In the genomic region with DNA sequence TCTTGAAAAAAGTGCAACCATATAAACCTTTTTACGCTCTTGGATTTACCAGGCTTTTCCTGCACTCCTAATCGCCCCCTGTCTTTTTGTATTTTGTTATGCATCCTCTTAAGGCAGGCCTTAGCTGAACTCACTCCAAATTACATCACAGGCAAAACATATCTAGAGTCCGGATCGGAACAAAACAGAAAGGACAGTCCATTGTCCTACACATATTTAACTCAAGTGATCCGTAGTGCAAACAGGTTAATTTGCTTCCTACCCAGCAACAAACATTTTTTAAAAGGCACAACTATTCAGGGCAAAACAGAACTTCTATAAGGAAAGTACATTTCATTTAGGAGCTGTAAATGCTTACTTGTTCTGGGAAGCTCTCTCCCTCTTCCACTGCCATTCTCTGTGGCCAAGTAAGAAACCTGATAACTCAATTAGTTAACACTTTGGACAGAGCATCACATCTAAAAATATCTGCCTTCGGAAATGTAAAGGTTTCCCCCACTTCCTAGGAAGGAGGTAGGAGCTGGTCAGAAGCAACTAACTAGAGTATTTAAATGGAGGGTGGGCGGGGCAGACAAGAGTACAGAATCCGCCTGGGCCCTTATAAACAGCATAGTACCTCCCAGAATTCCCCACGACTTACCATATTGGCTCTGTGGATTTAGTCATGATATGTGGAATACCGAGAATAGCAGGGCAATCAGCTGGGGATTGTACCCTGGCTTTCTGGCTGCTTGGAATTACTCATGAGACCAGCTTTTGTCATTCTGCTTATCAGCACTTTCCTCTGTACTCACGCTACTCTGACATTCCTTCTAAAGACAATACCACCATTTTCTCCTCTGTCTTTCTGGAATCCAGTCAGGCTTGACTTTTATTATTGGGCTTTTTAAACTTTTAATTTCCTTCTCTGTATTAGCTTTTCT, we compare ENCODE assay signal across 11 cellular contexts.
A peak's percentile ranks its signal among the peaks of the same experiment; 100 is the strongest.
DNase-seq lines count a peak whose midpoint lies in the region; ATAC-seq, FAIRE-seq and TF ChIP-seq lines count a peak whose summit lies in the region.
"Had no signal": no experiment of that assay in that cellular context is flagged by ENCODE, and none has a peak within 500 bp of the region (broad histone marks: within the 10 kb centered on the region; RNA-seq: fewer than 3 reads in every experiment).

No MANE protein-coding gene starts in this region.

- no peak overlapping the region for H2BK12ac ChIP-seq in H1 (ENCODE audit: low read depth, low read length)

- H3K4me1 ChIP-seq in H1 (replicated peaks in 1 of 4; ENCODE audit: control insufficient read depth in 3 of 4, insufficient read depth in 4 of 4, low read length in 3 of 4) (peaks cover 1 to 6% (median 4%) of the 10 kb centered on the region in 4 experiments; a peak in 5 of 7 replicates), left lung (no peaks in the 10 kb centered on the region), testis (no peaks in the 10 kb centered on the region)

- no peaks in the 10 kb centered on the region for H3K23me2 ChIP-seq in H1 (ENCODE audit: low read depth, low read length)

- no peak overlapping the region for H3K56ac ChIP-seq in H1 (replicated peaks; ENCODE audit: insufficient read length, low read depth, low read length)

- no peaks in the 10 kb centered on the region for H3K4me1 Mint-ChIP-seq in activated naive CD4-positive, alpha-beta T cell treated with anti-CD3 and anti-CD28 coated beads, Interleukin-2, amount 10 ng/mL, durations not matched to agents 7 days and 5 days

- H2AFZ ChIP-seq in H1 (ENCODE audit: low read length), result no peak overlapping the region

- no peak overlapping the region for H2BK120ac ChIP-seq in H1 (replicated peaks; ENCODE audit: low read depth, low read length)

- no peak overlapping the region; the same call in 1 of the 2 replicates for H2BK5ac ChIP-seq in H1 (ENCODE audit: low read depth, low read length)

- H3K4me2 ChIP-seq in H1 (ENCODE audit: insufficient read depth in 1 of 2, low read depth in 2 of 2, low read length in 2 of 2), result peak overlapping the region in 1 of 2 experiments; percentile 22; a peak in 2 of 4 replicates

- H3K4me3 ChIP-seq in H1 (ENCODE audit: extremely low read depth in 1 of 4, insufficient read depth in 2 of 4, low read depth in 3 of 4, low read length in 4 of 4), result no peak overlapping the region
- H3K4me3 ChIP-seq in left lung, result no peak overlapping the region
- H3K4me3 ChIP-seq in testis, result no peak overlapping the region

- TF ChIP-seq CTCF in H1 (IDR thresholded peaks at IDR 0.05; ENCODE audit: control extremely low read depth in 1 of 3, insufficient read depth in 1 of 3, low read depth in 1 of 3, low read length in 3 of 3) (no peak), left lung (IDR thresholded peaks at IDR 0.05) (no peak), testis (IDR thresholded peaks at IDR 0.05) (no peak)

- no peaks in the 10 kb centered on the region for H3K79me2 ChIP-seq in H1 (ENCODE audit: control insufficient read depth in 1 of 2, insufficient read depth in 2 of 2, low read length in 2 of 2)

- no peaks in the 10 kb centered on the region for H3K9me3 Mint-ChIP-seq in activated naive CD4-positive, alpha-beta T cell treated with anti-CD3 and anti-CD28 coated beads, Interleukin-2, amount 10 ng/mL, durations not matched to agents 7 days and 5 days
- H3K9me3 Mint-ChIP-seq: activated naive CD4-positive, alpha-beta T cell treated with anti-CD3 and anti-CD28 coated beads for 36 hours had no signal

- no peak overlapping the region for H3K18ac ChIP-seq in H1 (ENCODE audit: extremely low read depth, low read length)

- H3K14ac ChIP-seq in H1 (ENCODE audit: insufficient read length), result no peak overlapping the region

- TF ChIP-seq POLR2A in H1 (IDR thresholded peaks at IDR 0.05; ENCODE audit: control extremely low read depth in 1 of 2, low read depth in 2 of 2, low read length in 2 of 2), result no peak
- no peak for TF ChIP-seq POLR2A in testis (IDR thresholded peaks at IDR 0.05)

- ATAC-seq in left lung, result peak; percentile 57

- H3K36me3 ChIP-seq in H1 (ENCODE audit: control insufficient read depth in 2 of 4, insufficient read depth in 4 of 4, low read length in 3 of 4) (no peaks in the 10 kb centered on the region), left lung (no peaks in the 10 kb centered on the region), testis (ENCODE audit: low read depth, missing control alignments) (no peaks in the 10 kb centered on the region)

- intact Hi-C loops in left lung (cut with DNase I), result no loop called here
- intact Hi-C loops in testis (cut with DNase I; ENCODE audit: low total_unique reads), result no loop called here

- TF ChIP-seq EP300 in H1 (IDR thresholded peaks at IDR 0.05; ENCODE audit: borderline replicate concordance in 1 of 2, low read depth in 2 of 2, low read length in 2 of 2), result no peak

- no peak overlapping the region for H2BK15ac ChIP-seq in H1 (ENCODE audit: low read length)

- H4K91ac ChIP-seq in H1 (replicated peaks; ENCODE audit: insufficient read length, low read length), result no peak overlapping the region

- H4K8ac ChIP-seq in H1 (ENCODE audit: extremely low read depth, insufficient read depth, low read length), result no peak overlapping the region

- H4K5ac ChIP-seq in H1 (ENCODE audit: insufficient read length, low read depth, low read length), result no peak overlapping the region

- no peaks in the 10 kb centered on the region for H3K79me1 ChIP-seq in H1 (ENCODE audit: low read depth, low read length)

- CTCF ChIA-PET in H1 (lab: Charles Lee; ENCODE audit: partially characterized antibody), result interaction anchor here (0.6 to 3.0 kb wide), 6 partner anchors 13 to 473 kb away, joined by 3 to 10 read pairs (median 4); no protein-coding TSS in a partner anchor
- CTCF ChIA-PET in activated naive CD4-positive, alpha-beta T cell treated with anti-CD3 and anti-CD28 coated beads, Interleukin-2, amount 10 ng/mL, durations not matched to agents 7 days and 5 days (lab: Charles Lee), result no interaction called here

- WGBS in H1 (ENCODE audit: extremely low coverage in 1 of 2, insufficient coverage in 1 of 2, insufficient read length in 1 of 2, insufficient replicate concordance in 2 of 2, low coverage in 1 of 2, low lambda C conversion rate in 2 of 2, missing lambda C conversion rate in 1 of 2), 2 experiments, result 64% methylated on average over 11 of the region's 11 CpGs; no CpG with 5 or more reads in 1 of the 2 experiments
- WGBS in testis, 2 donors, result 59 to 64% methylated on average over 11 of the region's 11 CpGs

- H3K27me3 Mint-ChIP-seq in activated naive CD4-positive, alpha-beta T cell treated with anti-CD3 and anti-CD28 coated beads, Interleukin-2, amount 10 ng/mL, durations not matched to agents 7 days and 5 days, result no peaks in the 10 kb centered on the region

- H2BK20ac ChIP-seq in H1 (ENCODE audit: low read length), result no peak overlapping the region

- H3K27ac Mint-ChIP-seq in activated naive CD4-positive, alpha-beta T cell treated with anti-CD3 and anti-CD28 coated beads, Interleukin-2, amount 10 ng/mL, durations not matched to agents 7 days and 5 days, result no peak overlapping the region
- H3K27ac Mint-ChIP-seq: activated naive CD4-positive, alpha-beta T cell treated with anti-CD3 and anti-CD28 coated beads for 36 hours; nephron progenitor cell had no signal

- POLR2A ChIA-PET in H1 (lab: Charles Lee; ENCODE audit: partially characterized antibody), result interaction anchor here (1.2 kb wide), 1 partner anchor 69 kb away, joined by 3 read pairs; no protein-coding TSS in a partner anchor

- DNase-seq in NCI-H2227 treated with DMSO at 0.1 percent for 48 hours (lab: John Stamatoyannopoulos, UW), result peak; percentile 50
- DNase-seq in H1 (ENCODE audit: low read depth in 1 of 2, low spot score in 2 of 2), result peak in 1 of 2 experiments; percentile 53
- DNase-seq in left lung, result no peak
- DNase-seq in testis, result peak; percentile 15
- DNase-seq in SKM-1 treated with dmso at 0.1 percent for 144 hours (lab: John Stamatoyannopoulos, UW; ENCODE audit: unreplicated experiment), result no peak
- DNase-seq in activated naive CD4-positive, alpha-beta T cell treated with anti-CD3 and anti-CD28 coated beads, Interleukin-2, amount 10 ng/mL, durations not matched to agents 7 days and 5 days, result no peak
- no peak for DNase-seq in NCI-H187 treated with DMSO at 0.1 percent for 48 hours (lab: John Stamatoyannopoulos, UW)
- DNase-seq: activated naive CD4-positive, alpha-beta T cell treated with anti-CD3 and anti-CD28 coated beads for 36 hours; EL; nephron progenitor cell; OCI-M1 had no signal

- H3K9me3 ChIP-seq in H1 (ENCODE audit: insufficient read depth in 2 of 2, low read depth in 1 of 2, low read length in 1 of 2), result no peaks in the 10 kb centered on the region
- no peaks in the 10 kb centered on the region for H3K9me3 ChIP-seq in left lung
- H3K9me3 ChIP-seq in testis, result no peaks in the 10 kb centered on the region

- H3K27ac ChIP-seq in H1 (ENCODE audit: low read depth, low read length) (no peak overlapping the region), left lung (peak overlapping the region in 1 of 2 donors; percentile 41), testis (no peak overlapping the region)

- H3K4ac ChIP-seq in H1 (replicated peaks; ENCODE audit: insufficient read length, low read depth, low read length), result no peak overlapping the region

- no peaks in the 10 kb centered on the region for H3K36me3 Mint-ChIP-seq in activated naive CD4-positive, alpha-beta T cell treated with anti-CD3 and anti-CD28 coated beads, Interleukin-2, amount 10 ng/mL, durations not matched to agents 7 days and 5 days

- peak overlapping the region in 1 of 4 experiments; percentile 7; a peak in 1 of 7 replicates for H3K9ac ChIP-seq in H1 (replicated peaks in 1 of 4; ENCODE audit: extremely low read depth in 1 of 4, low read depth in 3 of 4, low read length in 3 of 4)

- H3K27me3 ChIP-seq in H1 (replicated peaks in 1 of 4; ENCODE audit: control insufficient read depth in 3 of 4, extremely low read depth in 1 of 4, insufficient read depth in 3 of 4, low read length in 3 of 4), result no peaks in the 10 kb centered on the region
- H3K27me3 ChIP-seq in left lung, result no peaks in the 10 kb centered on the region
- H3K27me3 ChIP-seq in testis, result no peaks in the 10 kb centered on the region

- H4K20me1 ChIP-seq in H1 (replicated peaks in 1 of 2; ENCODE audit: control insufficient read depth in 1 of 2, insufficient read depth in 2 of 2, low read length in 2 of 2), result no peaks in the 10 kb centered on the region

- H3K23ac ChIP-seq in H1 (ENCODE audit: insufficient read length), result no peak overlapping the region

- FAIRE-seq in H1 (lab: Jason Lieb, UNC), result peak; percentile 92

- no peak overlapping the region for H3K4me3 Mint-ChIP-seq in activated naive CD4-positive, alpha-beta T cell treated with anti-CD3 and anti-CD28 coated beads, Interleukin-2, amount 10 ng/mL, durations not matched to agents 7 days and 5 days
- H3K4me3 Mint-ChIP-seq: activated naive CD4-positive, alpha-beta T cell treated with anti-CD3 and anti-CD28 coated beads for 36 hours; nephron progenitor cell had no signal

- H2AK5ac ChIP-seq in H1 (ENCODE audit: low read depth, low read length), result 0 out of 2 replicates have a peak overlapping the region, but pooled peaks have one; percentile 39

- TF ChIP-seq RAD21 in H1 (IDR thresholded peaks at IDR 0.05 in 1 of 2, conservative IDR thresholded peaks at IDR 0.05 in 1 of 2; ENCODE audit: low read depth in 2 of 2, low read length in 2 of 2), result no peak

TF ChIP-seq in H1, 55 proteins besides CTCF, POLR2A, EP300 and RAD21 (continues in another document):
- TF ChIP-seq CBX8 (IDR thresholded peaks at IDR 0.05; ENCODE audit: borderline replicate concordance, low read depth, low read length), result no peak
- no peak for TF ChIP-seq PHF8 (conservative IDR thresholded peaks at IDR 0.05; ENCODE audit: low read depth, low read length)

Comparison
In these comparisons a context has a peak if more than half of its experiments do, and no peak if none do; other contexts are left out.
1. DNase-seq: peak in NCI-H2227 treated with DMSO at 0.1 percent for 48 hours (single experiment) and testis (single experiment); none in left lung (0 of 2), SKM-1 treated with dmso at 0.1 percent for 144 hours (single experiment), activated naive CD4-positive, alpha-beta T cell treated with anti-CD3 and anti-CD28 coated beads, Interleukin-2, amount 10 ng/mL, durations not matched to agents 7 days and 5 days (single experiment) and NCI-H187 treated with DMSO at 0.1 percent for 48 hours (single experiment).